ENCODE assay signal across 30 cellular contexts in the genomic region with DNA sequence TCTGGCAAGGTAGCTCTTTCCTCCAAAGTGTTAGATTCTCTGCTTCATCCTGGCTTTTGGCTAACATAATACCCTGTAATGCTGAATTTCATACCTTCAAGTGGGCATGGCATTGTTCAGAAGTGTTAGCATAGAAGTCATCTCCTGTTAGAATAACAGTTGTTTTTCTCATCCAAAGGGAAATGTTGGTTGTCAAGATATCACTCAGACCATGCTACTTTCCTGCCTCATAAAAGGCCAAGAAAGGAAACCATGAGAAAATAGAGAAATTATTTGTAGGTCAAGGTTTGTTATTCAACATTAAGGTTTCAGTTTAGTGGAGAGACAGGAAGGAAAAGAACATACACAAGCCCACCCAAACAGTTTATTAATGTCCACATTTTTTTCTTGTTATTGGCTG.
"Had no signal": no experiment of that assay in that cellular context is flagged by ENCODE, and none has a peak within 500 bp of the region (broad histone marks: within the 10 kb centered on the region; RNA-seq: fewer than 3 reads in every experiment).

No MANE protein-coding gene starts in this region.

- ATAC-seq: activated naive CD4-positive, alpha-beta T cell treated with anti-CD3 and anti-CD28 coated beads, Interleukin-2, amount 50 U/mL, for 72 hours; activated T-cell treated with anti-CD3 and anti-CD28 coated beads, Interleukin-2, amount 50 U/mL, for 72 hours; effector memory CD8-positive, alpha-beta T cell; heart left ventricle; WTC11 had no signal

- FAIRE-seq: frontal cortex had no signal

- H3K27me3 ChIP-seq: ascending aorta, breast epithelium, cardiac muscle cell, colonic mucosa, heart left ventricle had no signal

- H3K9me3 ChIP-seq: ascending aorta, colonic mucosa had no signal

- H3K4me1 ChIP-seq: breast epithelium, colonic mucosa had no signal

- DNase-seq: activated CD4-positive, alpha-beta memory T cell treated with anti-CD3 and anti-CD28 coated beads, Interleukin-2, amount 10 ng/mL, durations not matched to agents 7 days and 5 days; activated CD4-positive, alpha-beta T cell treated with anti-CD3 and anti-CD28 coated beads for 1 hour; activated CD4-positive, alpha-beta T cell treated with anti-CD3 and anti-CD28 coated beads for 4 hours; activated CD4-positive, alpha-beta T cell treated with anti-CD3 and anti-CD28 coated beads, Interleukin-2, amount 10 ng/mL, durations not matched to agents 7 days and 5 days; activated CD4-positive, alpha-beta T cell treated with anti-CD3 and anti-CD28 coated beads, Interleukin-2, amount 50 U/mL, for 4 hours; activated CD8-positive, alpha-beta memory T cell treated with anti-CD3 and anti-CD28 coated beads, Interleukin-2, amount 50 U/mL, for 48 hours; activated gamma-delta T cell; activated naive CD4-positive, alpha-beta T cell; activated naive CD4-positive, alpha-beta T cell treated with anti-CD3 and anti-CD28 coated beads, Interleukin-2, amount 10 ng/mL, durations not matched to agents 7 days and 5 days; activated naive CD8-positive, alpha-beta T cell treated with anti-CD3 and anti-CD28 coated beads, Interleukin-2, amount 10 ng/mL, durations not matched to agents 7 days and 5 days; activated T-cell treated with anti-CD3 and anti-CD28 coated beads for 4 hours; activated T-cell treated with anti-CD3 and anti-CD28 coated beads, Interleukin-2, amount 50 U/mL, for 24 hours; activated T-cell treated with anti-CD3 and anti-CD28 coated beads, Interleukin-2, amount 50 U/mL, for 72 hours; central memory CD4-positive, alpha-beta T cell; cerebellar nuclear complex; colonic mucosa; effector CD4-positive, alpha-beta T cell; effector memory CD8-positive, alpha-beta T cell; foreskin fibroblast; glutamatergic neuron; heart left ventricle; T-helper 2 cell had no signal

- H3K27ac ChIP-seq: ascending aorta, breast epithelium, cardiac muscle cell, colonic mucosa, epithelial cell of prostate, heart left ventricle, VCaP had no signal

- H3K4me3 ChIP-seq: ascending aorta, breast epithelium, cardiac muscle cell, colonic mucosa, heart left ventricle had no signal

- H3K36me3 ChIP-seq: ascending aorta, breast epithelium, cardiac muscle cell, colonic mucosa, heart left ventricle had no signal
